Comparison of ENCODE assay signal across 8 cellular contexts in genomic region chr21:17818158-17819113, GRCh38. TPM values are rescaled to one million over a fixed set of nuclear protein-coding genes. Genes with fewer than 3 reads are reported as not detected.
DNase-seq lines count a peak whose midpoint lies in the region; ATAC-seq and TF ChIP-seq lines count a peak whose summit lies in the region.

No MANE protein-coding gene starts in this region.

- intact Hi-C loops in breast epithelium (cut with DNase I; ENCODE audit: low total_unique reads): no loop called here

- no peaks in the 10 kb centered on the region for H3K36me3 ChIP-seq in breast epithelium
- peaks cover 1% of the 10 kb centered on the region for H3K36me3 ChIP-seq in kidney epithelial cell (ENCODE audit: control insufficient read depth, insufficient read depth, low read length)

- DNase-seq in DMS153 (lab: John Stamatoyannopoulos, UW) (peak; percentile 26), UCSD-AML1 (lab: John Stamatoyannopoulos, UW; ENCODE audit: unreplicated experiment) (peak; percentile 47), breast epithelium (ENCODE audit: low spot score in 2 of 2) (peak in 1 of 2 donors; percentile 52), kidney epithelial cell (ENCODE audit: low read depth) (no peak), SW 1271 (lab: John Stamatoyannopoulos, UW) (no peak)
- peak; percentile 6 to 18 for DNase-seq in stimulated activated CD4-positive, alpha-beta T cell treated with anti-CD3 and anti-CD28 coated beads, Interleukin-15, amount 100 ng/mL, for 1 hour (ENCODE audit: low read depth in 1 of 2, low spot score in 1 of 2)

- no peak for TF ChIP-seq CTCF in breast epithelium (IDR thresholded peaks at IDR 0.05)
- TF ChIP-seq CTCF in kidney epithelial cell (IDR thresholded peaks at IDR 0.05; ENCODE audit: insufficient read depth, low read length, poor library complexity, severe bottlenecking): no peak

- no peak for TF ChIP-seq POLR2A in breast epithelium (IDR thresholded peaks at IDR 0.05)

- H3K9me3 ChIP-seq in breast epithelium: no peaks in the 10 kb centered on the region

- peaks cover 0 to 4% of the 10 kb centered on the region in 2 donors for H3K4me1 ChIP-seq in breast epithelium

- H3K27me3 ChIP-seq in breast epithelium: no peaks in the 10 kb centered on the region
- H3K27me3 ChIP-seq in kidney epithelial cell (ENCODE audit: control insufficient read depth, insufficient read depth, low read length): no peaks in the 10 kb centered on the region

- no peak for TF ChIP-seq RAD21 in Ishikawa (IDR thresholded peaks at IDR 0.05; ENCODE audit: low read depth)

- peak overlapping the region; percentile 91 to 93 for H3K27ac ChIP-seq in breast epithelium

- peak; percentile 20 for ATAC-seq in GM21526 (IDR thresholded peaks at IDR 0.05; ENCODE audit: low FRiP score, unreplicated experiment)

- H3K4me3 ChIP-seq in breast epithelium (peak overlapping the region; percentile 80 to 96 (median 91)), kidney epithelial cell (ENCODE audit: low read depth, low read length) (peak overlapping the region; percentile 92)

- TF ChIP-seq EP300 in Ishikawa (IDR thresholded peaks at IDR 0.05; ENCODE audit: borderline replicate concordance): no peak

TF ChIP-seq in Ishikawa, 13 proteins besides CTCF, POLR2A, EP300 and RAD21:
- TF ChIP-seq MAX (IDR thresholded peaks at IDR 0.05) (peak; percentile 80), FOXM1 (IDR thresholded peaks at IDR 0.05; ENCODE audit: borderline replicate concordance, low read depth) (no peak)

RNA-seq across cellular contexts. Expression of gene C21orf91, which starts 0.7 kb away (rescaled TPM):
- total RNA-seq in breast epithelium (10 to 100 TPM in 1 of 3 donors, 1 to 10 TPM in 2; 7.5 to 14.8 (median 9.8) TPM), kidney epithelial cell (5.6 and 6.7 TPM in 2 replicates)

Comparison
In these comparisons a context has a peak if more than half of its experiments do, and no peak if none do; other contexts are left out.
1. DNase-seq: peak in DMS153 (single experiment), UCSD-AML1 (single experiment) and stimulated activated CD4-positive, alpha-beta T cell treated with anti-CD3 and anti-CD28 coated beads, Interleukin-15, amount 100 ng/mL, for 1 hour (2 of 2); none in kidney epithelial cell (single experiment) and SW 1271 (0 of 2).